In the genomic region with DNA sequence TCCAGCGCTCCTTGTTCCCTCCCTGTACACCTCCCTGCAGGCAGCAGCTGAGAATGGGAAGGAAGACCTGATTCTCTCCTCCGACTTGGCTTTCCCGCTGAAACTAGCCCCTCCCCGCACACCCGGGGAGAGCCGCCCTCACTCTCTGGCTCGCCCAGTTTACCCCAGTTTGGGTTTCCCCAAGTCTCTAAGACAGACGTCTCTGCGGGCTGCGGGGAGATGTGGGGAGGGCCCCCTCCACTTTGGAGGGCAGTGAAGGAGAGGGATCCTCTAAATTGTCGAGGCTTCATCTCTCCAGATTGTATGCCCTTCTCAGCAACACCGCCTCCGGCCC, we compare ENCODE assay signal across 8 cellular contexts. TPM values are rescaled to one million over a fixed set of nuclear protein-coding genes. Genes with fewer than 3 reads are reported as not detected.
DNase-seq lines count a peak whose midpoint lies in the region; ATAC-seq, FAIRE-seq and TF ChIP-seq lines count a peak whose summit lies in the region.

No MANE protein-coding gene starts in this region.

- no peaks in the 10 kb centered on the region for H3F3A ChIP-seq in smooth muscle cell (ENCODE audit: low read depth)

- TSS peak; percentile 44 for BruUV-seq in Caco-2 (replicated peaks; lab: Mats Ljungman, UMichigan)

- H3K4me3 ChIP-seq in Caco-2 (ENCODE audit: low read depth, low read length) = peak overlapping the region; percentile 73
- H3K4me3 ChIP-seq in left ventricle myocardium inferior = peak overlapping the region; percentile 57
- peak overlapping the region; percentile 63 for H3K4me3 ChIP-seq in smooth muscle cell

- H3K27me3 Mint-ChIP-seq in Caco-2 (ENCODE audit: insufficient read depth, unreplicated experiment) = no peaks in the 10 kb centered on the region
- peaks cover 27% of the 10 kb centered on the region for H3K27me3 Mint-ChIP-seq in activated T-cell treated with anti-CD3 and anti-CD28 coated beads, Interleukin-2, amount 50 U/mL, for 4 hours (ENCODE audit: low read depth)

- DNase-seq in Caco-2 = peak; percentile 70 to 78
- DNase-seq in NCI-H2171 (lab: John Stamatoyannopoulos, UW) = peak; percentile 43
- peak; percentile 46 for DNase-seq in activated T-cell treated with anti-CD3 and anti-CD28 coated beads, Interleukin-2, amount 50 U/mL, for 4 hours
- DNase-seq in left ventricle myocardium inferior = no peak
- DNase-seq in smooth muscle cell (lab: John Stamatoyannopoulos, UW; ENCODE audit: unreplicated experiment) = no peak
- no peak for DNase-seq in NOMO-1 (lab: John Stamatoyannopoulos, UW; ENCODE audit: unreplicated experiment in 2 of 2)
- no peak for DNase-seq in H54 (ENCODE audit: insufficient read length, low spot score)

- WGBS in smooth muscle cell (ENCODE audit: low lambda C conversion rate) = 2% methylated on average over 13 of the region's 13 CpGs

- H3K27ac ChIP-seq in left ventricle myocardium inferior (replicated peaks) (no peak overlapping the region), smooth muscle cell (ENCODE audit: low read depth) (no peak overlapping the region)

- H3K36me3 Mint-ChIP-seq in Caco-2 (ENCODE audit: insufficient read depth, unreplicated experiment) = peaks cover 68% of the 10 kb centered on the region
- no peaks in the 10 kb centered on the region for H3K36me3 Mint-ChIP-seq in activated T-cell treated with anti-CD3 and anti-CD28 coated beads, Interleukin-2, amount 50 U/mL, for 4 hours (ENCODE audit: insufficient read depth)

- H3K9me3 ChIP-seq in Caco-2 (no peaks in the 10 kb centered on the region), left ventricle myocardium inferior (replicated peaks) (no peaks in the 10 kb centered on the region), smooth muscle cell (replicated peaks; ENCODE audit: low read depth) (no peaks in the 10 kb centered on the region)

- CTCF ChIA-PET in Caco-2 (lab: Charles Lee) = interaction anchor here (1.0 to 1.7 kb wide), 3 partner anchors 9 to 70 kb away, joined by 3 to 19 read pairs (median 6); partner anchors contain the start of genes MIEN1 and PNMT

- H3K79me2 ChIP-seq in smooth muscle cell (ENCODE audit: low read depth) = no peaks in the 10 kb centered on the region

- H3K27me3 ChIP-seq in Caco-2 (replicated peaks; ENCODE audit: control insufficient read depth, insufficient read depth, low read length) (no peaks in the 10 kb centered on the region), left ventricle myocardium inferior (ENCODE audit: low read depth) (peaks cover 76% of the 10 kb centered on the region), smooth muscle cell (ENCODE audit: low read depth) (peaks cover 48% of the 10 kb centered on the region)

- H3K4me1 Mint-ChIP-seq in Caco-2 (ENCODE audit: low read depth, unreplicated experiment) = peaks cover 22% of the 10 kb centered on the region
- peaks cover 14% of the 10 kb centered on the region for H3K4me1 Mint-ChIP-seq in activated T-cell treated with anti-CD3 and anti-CD28 coated beads, Interleukin-2, amount 50 U/mL, for 4 hours (ENCODE audit: low read depth)

- no peak overlapping the region for H2AFZ ChIP-seq in smooth muscle cell (ENCODE audit: low read depth)

- peaks cover 34% of the 10 kb centered on the region for H3K4me1 ChIP-seq in Caco-2
- H3K4me1 ChIP-seq in left ventricle myocardium inferior = peaks cover 42% of the 10 kb centered on the region
- H3K4me1 ChIP-seq in smooth muscle cell (ENCODE audit: low read depth) = peaks cover 16% of the 10 kb centered on the region

- POLR2A ChIA-PET in Caco-2 (lab: Charles Lee) = interaction anchor here (1.0 to 1.5 kb wide), 3 partner anchors 9 to 51 kb away, joined by 7 to 24 read pairs (median 12); partner anchors contain the start of genes MIEN1 and PGAP3

- intact Hi-C loops in Caco-2 (cut with micrococcal nuclease; ENCODE audit: unreplicated experiment) = loop anchor here (5.0 kb wide), 1 partner anchor 101 kb away; the partner anchor contains the start of gene STARD3
- intact Hi-C loops in left ventricle myocardium inferior (cut with micrococcal nuclease) = no loop called here

- H3K9ac ChIP-seq in smooth muscle cell (ENCODE audit: low read depth) = no peak overlapping the region

- no peaks in the 10 kb centered on the region for H3K9me3 Mint-ChIP-seq in Caco-2 (ENCODE audit: unreplicated experiment)
- H3K9me3 Mint-ChIP-seq in activated T-cell treated with anti-CD3 and anti-CD28 coated beads, Interleukin-2, amount 50 U/mL, for 4 hours = no peaks in the 10 kb centered on the region

- H3K4me2 ChIP-seq in smooth muscle cell = peak overlapping the region; percentile 87

- no peak for FAIRE-seq in H54 (lab: Jason Lieb, UNC)

- no peak for TF ChIP-seq POLR2A in H54 (IDR thresholded peaks at IDR 0.05; ENCODE audit: low read depth, low read length)

- peak overlapping the region; percentile 96 for H3K4me3 Mint-ChIP-seq in Caco-2 (ENCODE audit: unreplicated experiment)
- peak overlapping the region; percentile 72 for H3K4me3 Mint-ChIP-seq in activated T-cell treated with anti-CD3 and anti-CD28 coated beads, Interleukin-2, amount 50 U/mL, for 4 hours

- peaks cover 5% of the 10 kb centered on the region for H3K36me3 ChIP-seq in Caco-2 (ENCODE audit: control insufficient read depth, insufficient read depth, low read length)
- no peaks in the 10 kb centered on the region for H3K36me3 ChIP-seq in left ventricle myocardium inferior
- no peaks in the 10 kb centered on the region for H3K36me3 ChIP-seq in smooth muscle cell (ENCODE audit: low read depth)

- TF ChIP-seq CTCF in Caco-2 (IDR thresholded peaks at IDR 0.05; ENCODE audit: insufficient read depth in 1 of 2, low read depth in 1 of 2, low read length in 1 of 2, severe bottlenecking in 1 of 2, unreplicated experiment in 1 of 2) (no peak), left ventricle myocardium inferior (IDR thresholded peaks at IDR 0.05; ENCODE audit: borderline replicate concordance) (no peak), smooth muscle cell (IDR thresholded peaks at IDR 0.05; ENCODE audit: borderline replicate concordance, insufficient read depth, poor library complexity, severe bottlenecking) (no peak)

- H4K20me1 ChIP-seq in smooth muscle cell (ENCODE audit: low read depth) = no peaks in the 10 kb centered on the region

- peak overlapping the region; percentile 53 for H3K27ac Mint-ChIP-seq in Caco-2 (ENCODE audit: unreplicated experiment)

- peak; percentile 96 for ATAC-seq in activated T-cell treated with anti-CD3 and anti-CD28 coated beads, Interleukin-2, amount 50 U/mL, for 4 hours
- no peak for ATAC-seq in GM21390 (IDR thresholded peaks at IDR 0.05; ENCODE audit: unreplicated experiment)

RNA-seq across cellular contexts. Expression of gene GRB7, which starts 0.8 kb away (rescaled TPM):
- 83.3 and 98.6 TPM in 2 replicates for total RNA-seq in Caco-2 (2022)
- total RNA-seq in activated T-cell treated with anti-CD3 and anti-CD28 coated beads, Interleukin-2, amount 50 U/mL, for 4 hours = under 1 TPM; 0.43 to 0.73 (median 0.47) TPM
- total RNA-seq in left ventricle myocardium inferior = 1.1 TPM
- total RNA-seq in smooth muscle cell = 2.7 and 3.6 TPM in 2 replicates
- 4.1 and 9.1 TPM in 2 replicates for polyA plus RNA-seq in smooth muscle cell

RNA-seq across cellular contexts. Expression of gene MIEN1, which starts 8.2 kb away (rescaled TPM):
- total RNA-seq in Caco-2 (2022) (42.9 and 46.3 TPM in 2 replicates), left ventricle myocardium inferior (57.1 TPM), smooth muscle cell (33.5 and 55.8 TPM in 2 replicates)
- 10 to 100 TPM; 43.2 to 48.6 (median 45.7) TPM for total RNA-seq in activated T-cell treated with anti-CD3 and anti-CD28 coated beads, Interleukin-2, amount 50 U/mL, for 4 hours
- polyA plus RNA-seq in smooth muscle cell = 70.7 and 71.5 TPM in 2 replicates

RNA-seq across cellular contexts. Expression of gene ERBB2, which starts 38.7 kb away (rescaled TPM):
- total RNA-seq in Caco-2 (2022) (121 and 124 TPM in 2 replicates), left ventricle myocardium inferior (61.0 TPM), smooth muscle cell (44.5 and 49.4 TPM in 2 replicates)
- 1 to 10 TPM; 2.3 to 3.4 (median 2.9) TPM for total RNA-seq in activated T-cell treated with anti-CD3 and anti-CD28 coated beads, Interleukin-2, amount 50 U/mL, for 4 hours
- 53.6 and 56.1 TPM in 2 replicates for polyA plus RNA-seq in smooth muscle cell

RNA-seq across cellular contexts. Expression of gene PGAP3, which starts 50.7 kb away (rescaled TPM):
- total RNA-seq in Caco-2 (2022) (14.7 and 17.4 TPM in 2 replicates), left ventricle myocardium inferior (10.7 TPM), smooth muscle cell (16.5 and 19.4 TPM in 2 replicates)
- total RNA-seq in activated T-cell treated with anti-CD3 and anti-CD28 coated beads, Interleukin-2, amount 50 U/mL, for 4 hours = 10 to 100 TPM; 14.6 to 16.5 (median 16.3) TPM
- 19.1 and 26.4 TPM in 2 replicates for polyA plus RNA-seq in smooth muscle cell

Comparison
In these comparisons a context has a peak if more than half of its experiments do, and no peak if none do; other contexts are left out.
1. DNase-seq: peak in Caco-2 (2 of 2), NCI-H2171 (single experiment) and activated T-cell treated with anti-CD3 and anti-CD28 coated beads, Interleukin-2, amount 50 U/mL, for 4 hours (single experiment); none in left ventricle myocardium inferior (single experiment), smooth muscle cell (single experiment), NOMO-1 (0 of 2) and H54 (single experiment).
2. RNA of gene GRB7, which starts 0.8 kb away (total RNA-seq): 83.3 to 98.6 TPM in Caco-2; 2.7 to 3.6 TPM in smooth muscle cell, 1.1 TPM in left ventricle myocardium inferior (single experiment) and 0.43 to 0.73 TPM in activated T-cell treated with anti-CD3 and anti-CD28 coated beads, Interleukin-2, amount 50 U/mL, for 4 hours; every median in the first group is over 10 times any median in the second.
3. RNA of gene ERBB2, which starts 38.7 kb away (total RNA-seq): 121 to 124 TPM in Caco-2, 61.0 TPM in left ventricle myocardium inferior (single experiment) and 44.5 to 49.4 TPM in smooth muscle cell; 2.3 to 3.4 TPM in activated T-cell treated with anti-CD3 and anti-CD28 coated beads, Interleukin-2, amount 50 U/mL, for 4 hours; every median in the first group is over 10 times any median in the second.
4. Peak in every context shown above with its lines, with median percentiles within 50 percentile points of each other: H3K4me3 ChIP-seq.